Comparison of ENCODE assay signal across 16 cellular contexts in the genomic region with DNA sequence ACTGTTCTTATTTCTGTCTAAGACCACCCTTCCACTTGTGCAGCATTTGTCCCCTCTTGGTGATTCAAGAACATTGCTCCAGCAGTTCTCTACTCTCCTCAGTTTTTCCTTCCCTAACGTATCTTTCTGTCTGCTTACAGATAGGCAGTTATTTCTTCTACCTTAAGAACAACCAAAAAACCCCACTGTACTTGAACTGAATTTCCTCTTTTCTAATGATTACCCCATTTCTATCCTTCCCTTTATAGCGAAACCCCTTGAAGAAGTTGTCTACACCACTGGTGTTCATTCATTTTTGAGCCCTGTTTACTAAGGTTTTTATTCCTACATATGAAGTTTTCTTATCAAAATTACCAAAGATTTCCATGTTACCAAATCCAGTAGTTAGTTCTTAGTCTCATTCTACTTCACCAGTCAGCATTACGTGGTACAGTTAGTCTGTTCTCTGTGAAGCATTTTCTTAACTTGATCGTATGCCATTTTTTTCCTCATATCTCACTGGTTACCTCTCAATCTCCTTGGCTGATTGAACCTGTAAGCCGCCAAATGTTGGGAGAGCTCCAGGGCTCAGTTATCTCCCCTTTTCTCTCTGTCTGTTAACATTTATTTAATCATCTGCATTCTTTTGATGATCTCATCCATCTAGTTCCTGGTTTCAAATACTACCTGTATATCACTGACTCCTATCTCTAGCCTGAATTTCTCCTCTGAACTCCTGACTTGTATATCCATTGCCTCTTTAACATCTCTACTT. TPM values are rescaled to one million over a fixed set of nuclear protein-coding genes. Genes with fewer than 3 reads are reported as not detected.
DNase-seq lines count a peak whose midpoint lies in the region; ATAC-seq, FAIRE-seq and TF ChIP-seq lines count a peak whose summit lies in the region.
"Had no signal": no experiment of that assay in that cellular context is flagged by ENCODE, and none has a peak within 500 bp of the region (broad histone marks: within the 10 kb centered on the region; RNA-seq: fewer than 3 reads in every experiment).

No MANE protein-coding gene starts in this region.

- H3K9me3 Mint-ChIP-seq in activated CD4-positive, alpha-beta T cell treated with anti-CD3 and anti-CD28 coated beads, Interleukin-2, amount 10 ng/mL, durations not matched to agents 24 days and 14 days: no peaks in the 10 kb centered on the region
- no peaks in the 10 kb centered on the region for H3K9me3 Mint-ChIP-seq in central memory CD8-positive, alpha-beta T cell

- no peak for DNase-seq in activated CD4-positive, alpha-beta T cell treated with anti-CD3 and anti-CD28 coated beads, Interleukin-2, amount 10 ng/mL, durations not matched to agents 24 days and 14 days
- DNase-seq in activated CD4-positive, alpha-beta T cell treated with anti-CD3 and anti-CD28 coated beads, Interleukin-2, amount 50 U/mL, for 4 hours: no peak
- DNase-seq in NCI-H226 (peak; percentile 89), pancreas (no peak), NCI-H2227 treated with DMSO at 0.1 percent for 48 hours (lab: John Stamatoyannopoulos, UW) (no peak), RKO (ENCODE audit: low spot score) (no peak)
- no peak for DNase-seq in central memory CD8-positive, alpha-beta T cell (ENCODE audit: low spot score in 2 of 2)
- DNase-seq: EL, MM.1S, NCI-H510A, SJCRH30, transverse colon had no signal

- intact Hi-C loops in activated CD4-positive, alpha-beta T cell treated with anti-CD3 and anti-CD28 coated beads, Interleukin-2, amount 10 ng/mL, durations not matched to agents 24 days and 14 days (cut with micrococcal nuclease): no loop called here
- intact Hi-C loops in pancreas (cut with DNase I): no loop called here

- no peaks in the 10 kb centered on the region for H3K9me3 ChIP-seq in pancreas
- H3K9me3 ChIP-seq: ascending aorta, SJCRH30, transverse colon had no signal

- TF ChIP-seq CTCF in pancreas (IDR thresholded peaks at IDR 0.05): no peak

- H3K36me3 ChIP-seq in pancreas: no peaks in the 10 kb centered on the region
- H3K36me3 ChIP-seq: transverse colon had no signal

- peak overlapping the region; percentile 13 for H3K27ac Mint-ChIP-seq in activated CD4-positive, alpha-beta T cell treated with anti-CD3 and anti-CD28 coated beads, Interleukin-2, amount 10 ng/mL, durations not matched to agents 24 days and 14 days
- peak overlapping the region; percentile 68 for H3K27ac Mint-ChIP-seq in central memory CD8-positive, alpha-beta T cell (ENCODE audit: low read depth)

- 45 to 48% methylated on average over 5 of the region's 5 CpGs for WGBS in pancreas, 2 donors

- H3K27ac ChIP-seq in pancreas: peak overlapping the region in 2 of 4 donors; percentile 8 to 24
- H3K27ac ChIP-seq: ascending aorta, SJCRH30, transverse colon had no signal

- peaks cover 39% of the 10 kb centered on the region for H3K36me3 Mint-ChIP-seq in activated CD4-positive, alpha-beta T cell treated with anti-CD3 and anti-CD28 coated beads, Interleukin-2, amount 10 ng/mL, durations not matched to agents 24 days and 14 days (ENCODE audit: low read depth)
- H3K36me3 Mint-ChIP-seq in central memory CD8-positive, alpha-beta T cell (ENCODE audit: insufficient read depth): peaks cover 31% of the 10 kb centered on the region

- H3K4me3 ChIP-seq in pancreas: no peak overlapping the region
- H3K4me3 ChIP-seq: ascending aorta, SJCRH30, transverse colon had no signal

- no peak overlapping the region for H3K4me3 Mint-ChIP-seq in activated CD4-positive, alpha-beta T cell treated with anti-CD3 and anti-CD28 coated beads, Interleukin-2, amount 10 ng/mL, durations not matched to agents 24 days and 14 days
- peak overlapping the region; percentile 33 for H3K4me3 Mint-ChIP-seq in central memory CD8-positive, alpha-beta T cell

- H3K4me1 Mint-ChIP-seq in activated CD4-positive, alpha-beta T cell treated with anti-CD3 and anti-CD28 coated beads, Interleukin-2, amount 10 ng/mL, durations not matched to agents 24 days and 14 days: peaks cover 61% of the 10 kb centered on the region
- peaks cover 72% of the 10 kb centered on the region for H3K4me1 Mint-ChIP-seq in central memory CD8-positive, alpha-beta T cell

- no peak for ATAC-seq in central memory CD8-positive, alpha-beta T cell (replicated peaks; ENCODE audit: extremely low read depth, poor library complexity, severe bottlenecking)
- ATAC-seq in pancreas: peak in 3 of 4 donors; percentile 21 to 55 (median 45)
- ATAC-seq in HG02610 (IDR thresholded peaks at IDR 0.05; ENCODE audit: unreplicated experiment): no peak
- ATAC-seq: sciatic nerve had no signal

- H3K4me1 ChIP-seq in pancreas: peaks cover 43 to 74% (median 61%) of the 10 kb centered on the region in 3 donors

- H3K27me3 ChIP-seq in pancreas: no peaks in the 10 kb centered on the region
- H3K27me3 ChIP-seq: ascending aorta, SJCRH30, transverse colon had no signal

- FAIRE-seq in pancreas (lab: Jason Lieb, UNC): no peak
- FAIRE-seq: endothelial cell of umbilical vein had no signal

- H3K27me3 Mint-ChIP-seq in activated CD4-positive, alpha-beta T cell treated with anti-CD3 and anti-CD28 coated beads, Interleukin-2, amount 10 ng/mL, durations not matched to agents 24 days and 14 days: no peaks in the 10 kb centered on the region
- no peaks in the 10 kb centered on the region for H3K27me3 Mint-ChIP-seq in central memory CD8-positive, alpha-beta T cell

RNA-seq across cellular contexts. Expression of gene LSM14A, which starts 9.0 kb away (rescaled TPM):
- total RNA-seq in activated CD4-positive, alpha-beta T cell treated with anti-CD3 and anti-CD28 coated beads, Interleukin-2, amount 10 ng/mL, durations not matched to agents 24 days and 14 days: 105 and 117 TPM in 2 replicates
- 10 to 100 TPM; 36.0 to 56.8 (median 46.0) TPM for total RNA-seq in pancreas
- polyA plus RNA-seq in pancreas: 10 to 100 TPM; 32.0 to 41.4 TPM

Comparison
In these comparisons a context has a peak if more than half of its experiments do, and no peak if none do; other contexts are left out.
1. ATAC-seq: peak in pancreas (3 of 4); none in central memory CD8-positive, alpha-beta T cell (single experiment) and HG02610 (single experiment).